ENCODE assay signal across 9 cellular contexts in the genomic region with DNA sequence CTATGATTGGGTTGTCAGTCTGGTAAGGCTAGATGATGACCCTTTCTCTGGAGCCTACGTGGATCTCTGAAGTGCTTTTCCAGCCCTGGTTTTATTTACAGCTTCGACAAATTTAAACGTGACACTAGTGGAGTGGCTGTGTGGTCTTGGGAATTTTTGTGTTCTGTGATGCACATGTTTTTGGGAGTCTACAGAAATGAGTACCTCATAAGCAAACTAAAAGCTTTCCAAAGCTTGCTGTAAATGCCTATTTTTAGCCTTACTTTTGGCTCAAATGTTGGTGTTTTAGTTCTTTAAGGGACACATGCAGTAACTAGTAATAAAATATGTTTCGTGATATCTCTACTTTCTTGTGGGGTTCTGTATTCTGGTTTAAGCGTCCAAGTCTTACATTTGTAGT. TPM values are rescaled to one million over a fixed set of nuclear protein-coding genes. Genes with fewer than 3 reads are reported as not detected.
A peak's percentile ranks its signal among the peaks of the same experiment; 100 is the strongest.
DNase-seq lines count a peak whose midpoint lies in the region; ATAC-seq and TF ChIP-seq lines count a peak whose summit lies in the region.
"Had no signal": no experiment of that assay in that cellular context is flagged by ENCODE, and none has a peak within 500 bp of the region (broad histone marks: within the 10 kb centered on the region; RNA-seq: fewer than 3 reads in every experiment).

No MANE protein-coding gene starts in this region.

- no peaks in the 10 kb centered on the region for H3K9me3 Mint-ChIP-seq in stimulated activated naive CD8-positive, alpha-beta T cell treated with anti-CD3 and anti-CD28 coated beads, Interleukin-15, Interleukin-2, amounts not matched to agents 100 ng/mL and 50 ng/mL, for 24 hours

- no peaks in the 10 kb centered on the region for H3K27me3 Mint-ChIP-seq in stimulated activated naive CD8-positive, alpha-beta T cell treated with anti-CD3 and anti-CD28 coated beads, Interleukin-15, Interleukin-2, amounts not matched to agents 100 ng/mL and 50 ng/mL, for 24 hours

- TF ChIP-seq CTCF in body of pancreas (IDR thresholded peaks at IDR 0.05) = no peak

- peaks cover 74% of the 10 kb centered on the region for H3K4me1 Mint-ChIP-seq in stimulated activated naive CD8-positive, alpha-beta T cell treated with anti-CD3 and anti-CD28 coated beads, Interleukin-15, Interleukin-2, amounts not matched to agents 100 ng/mL and 50 ng/mL, for 24 hours (ENCODE audit: low read depth)

- H3K9me3 ChIP-seq in body of pancreas = no peaks in the 10 kb centered on the region
- no peaks in the 10 kb centered on the region for H3K9me3 ChIP-seq in mesodermal cell (ENCODE audit: control insufficient read depth, low read length)

- no peaks in the 10 kb centered on the region for H3K27me3 ChIP-seq in body of pancreas

- peaks cover 35% of the 10 kb centered on the region for H3K36me3 Mint-ChIP-seq in stimulated activated naive CD8-positive, alpha-beta T cell treated with anti-CD3 and anti-CD28 coated beads, Interleukin-15, Interleukin-2, amounts not matched to agents 100 ng/mL and 50 ng/mL, for 24 hours (ENCODE audit: low read depth)

- H3K27ac ChIP-seq in body of pancreas = peak overlapping the region; percentile 77 to 99 (median 94)
- H3K27ac ChIP-seq in mesodermal cell (ENCODE audit: low read depth, low read length, severe bottlenecking) = no peak overlapping the region

- no peak for TF ChIP-seq POLR2A in body of pancreas (IDR thresholded peaks at IDR 0.05)

- no peaks in the 10 kb centered on the region for H3K36me3 ChIP-seq in body of pancreas (replicated peaks in 1 of 2; ENCODE audit: insufficient read depth in 1 of 2, low read depth in 2 of 2)
- H3K36me3 ChIP-seq in mesodermal cell (ENCODE audit: control insufficient read depth, insufficient read depth, low read length) = peaks cover 12% of the 10 kb centered on the region

- DNase-seq in stimulated activated naive CD8-positive, alpha-beta T cell treated with anti-CD3 and anti-CD28 coated beads, Interleukin-15, Interleukin-2, amounts not matched to agents 100 U/mL and 50 U/mL, for 24 hours = no peak
- DNase-seq in body of pancreas (no peak), NK-92 (lab: John Stamatoyannopoulos, UW; ENCODE audit: unreplicated experiment) (no peak), islet precursor cell (no peak), SW 1271 (lab: John Stamatoyannopoulos, UW) (no peak)

- H3K4me3 Mint-ChIP-seq in stimulated activated naive CD8-positive, alpha-beta T cell treated with anti-CD3 and anti-CD28 coated beads, Interleukin-15, Interleukin-2, amounts not matched to agents 100 ng/mL and 50 ng/mL, for 24 hours = peak overlapping the region; percentile 98

- peak overlapping the region; percentile 81 for H3K27ac Mint-ChIP-seq in stimulated activated naive CD8-positive, alpha-beta T cell treated with anti-CD3 and anti-CD28 coated beads, Interleukin-15, Interleukin-2, amounts not matched to agents 100 ng/mL and 50 ng/mL, for 24 hours

- H3K4me3 ChIP-seq in body of pancreas (no peak overlapping the region), mesodermal cell (ENCODE audit: extremely low read depth, insufficient read depth, low read length, poor library complexity, severe bottlenecking) (peak overlapping the region; percentile 23)
- H3K4me3 ChIP-seq: lung had no signal

- no peak for ATAC-seq in stimulated activated naive CD8-positive, alpha-beta T cell treated with anti-CD3 and anti-CD28 coated beads, Interleukin-15, Interleukin-2, amounts not matched to agents 100 U/mL and 50 U/mL, for 24 hours
- ATAC-seq in body of pancreas = no peak
- no peak for ATAC-seq in esophagus mucosa

- intact Hi-C loops in body of pancreas (cut with DNase I) = no loop called here

- WGBS in body of pancreas, 2 donors = 11 to 19% methylated on average over 4 to 5 of the region's 5 CpGs
- WGBS in mesodermal cell (ENCODE audit: insufficient coverage in 2 of 2), 2 experiments = 17 to 100% methylated on average over 1 of the region's 5 CpGs

- H3K4me1 ChIP-seq in body of pancreas (peaks cover 70% of the 10 kb centered on the region), mesodermal cell (ENCODE audit: control insufficient read depth, insufficient read depth, low read length, poor library complexity, severe bottlenecking) (peaks cover 35% of the 10 kb centered on the region)

RNA-seq across cellular contexts. Expression of a gene that starts 3.3 kb away (rescaled TPM):
- 100 to 1,000 TPM in 1 of 2 donors, 10 to 100 TPM in 1; 96.2 to 151 TPM for total RNA-seq in body of pancreas
- 82.6 TPM for polyA plus RNA-seq in mesodermal cell (2013, experiment 1 of 2)
- polyA plus RNA-seq in mesodermal cell (2013, experiment 2 of 2) = 76.6 TPM
- 144 TPM for total RNA-seq in esophagus mucosa
